In genomic region chr3:176426371-176426770, GRCh38 we compare ENCODE assay signal across 21 cellular contexts.
"Had no signal": no experiment of that assay in that cellular context is flagged by ENCODE, and none has a peak within 500 bp of the region (broad histone marks: within the 10 kb centered on the region; RNA-seq: fewer than 3 reads in every experiment).

No MANE protein-coding gene starts in this region.

- H3K36me3 ChIP-seq: neutrophil, right atrium auricular region, suprapubic skin, thyroid gland had no signal

- H3K4me3 Mint-ChIP-seq: naive thymus-derived CD4-positive, alpha-beta T cell; nephron progenitor cell; type B pancreatic cell had no signal

- ATAC-seq: left cardiac atrium; left ventricle myocardium superior; naive thymus-derived CD4-positive, alpha-beta T cell had no signal

- H3K4me3 ChIP-seq: coronary artery, dorsolateral prefrontal cortex, hepatocyte, right atrium auricular region, suprapubic skin, thyroid gland had no signal

- H3K4me1 Mint-ChIP-seq: naive thymus-derived CD4-positive, alpha-beta T cell; nephron progenitor cell had no signal

- H3K4me2 ChIP-seq: hepatocyte had no signal

- H3K4me1 ChIP-seq: right atrium auricular region, thyroid gland had no signal

- H3K36me3 Mint-ChIP-seq: naive thymus-derived CD4-positive, alpha-beta T cell; type B pancreatic cell had no signal

- H3K9me3 ChIP-seq: neutrophil, right atrium auricular region, suprapubic skin, thyroid gland had no signal

- H3K9me3 Mint-ChIP-seq: nephron progenitor cell, type B pancreatic cell had no signal

- H3K79me2 ChIP-seq: hepatocyte had no signal

- H2AFZ ChIP-seq: hepatocyte had no signal

- H3K27ac Mint-ChIP-seq: naive thymus-derived CD4-positive, alpha-beta T cell; type B pancreatic cell had no signal

- H3K27me3 Mint-ChIP-seq: naive thymus-derived CD4-positive, alpha-beta T cell; type B pancreatic cell had no signal

- DNase-seq: dorsolateral prefrontal cortex; effector CD8-positive, alpha-beta T cell; foreskin melanocyte; head of caudate nucleus; kidney; left cardiac atrium; left ventricle myocardium superior; mesendoderm; naive thymus-derived CD4-positive, alpha-beta T cell; nephron progenitor cell; posterior cingulate gyrus; small intestine; stimulated activated CD4-positive, alpha-beta T cell treated with anti-CD3 and anti-CD28 coated beads, Interleukin-12 subunit alpha, Interleukin-12 subunit beta, amount 100 ng/mL, for 4 hours; stimulated activated naive CD4-positive, alpha-beta T cell treated with Interleukin-2 at 50 U/mL for 16 hours; thyroid gland had no signal

- H3K27ac ChIP-seq: coronary artery, dorsolateral prefrontal cortex, hepatocyte, neutrophil, right atrium auricular region, suprapubic skin, thyroid gland had no signal

- H3K27me3 ChIP-seq: dorsolateral prefrontal cortex, hepatocyte, neutrophil, right atrium auricular region, suprapubic skin, thyroid gland had no signal
